Comparison of ENCODE assay signal across 7 cellular contexts in the genomic region with DNA sequence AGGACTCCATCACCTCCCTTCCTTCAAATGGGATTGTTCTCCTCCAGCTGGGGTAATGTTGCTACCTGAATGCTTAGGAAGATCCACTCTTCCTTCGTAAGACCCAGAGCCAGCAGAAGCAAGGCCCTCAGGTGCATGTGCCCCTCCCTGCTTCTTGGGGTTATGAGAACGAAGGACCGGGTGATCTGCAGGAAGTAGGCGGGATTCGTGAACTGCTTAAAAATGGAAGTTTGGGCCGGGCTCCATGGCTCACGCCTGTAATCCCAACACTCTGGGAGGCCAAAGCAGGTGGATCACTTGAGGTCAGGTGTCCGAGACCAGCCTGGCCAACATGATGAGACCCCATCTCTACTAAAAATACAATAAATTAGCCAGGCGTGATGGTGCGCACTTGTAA. TPM values are rescaled to one million over a fixed set of nuclear protein-coding genes. Genes with fewer than 3 reads are reported as not detected.
DNase-seq lines count a peak whose midpoint lies in the region; ATAC-seq and TF ChIP-seq lines count a peak whose summit lies in the region.

No MANE protein-coding gene starts in this region.

- intact Hi-C loops in activated B cell treated with CpG ODN at 0.5 μM for 24 hours (cut with micrococcal nuclease), result no loop called here

- H3K9me3 Mint-ChIP-seq in H9 (no peaks in the 10 kb centered on the region), activated B cell treated with CpG ODN at 0.5 μM for 24 hours (no peaks in the 10 kb centered on the region), glutamatergic neuron (ENCODE audit: unreplicated experiment) (peaks cover 2% of the 10 kb centered on the region)

- H3K4me1 ChIP-seq in H9 (ENCODE audit: insufficient read depth, low read length) (no peaks in the 10 kb centered on the region; the same call in 1 of the 2 replicates), hepatocyte (ENCODE audit: insufficient read depth) (peaks cover 17% of the 10 kb centered on the region)

- no CpG with 5 or more reads among the region's 10 CpGs for whole genome bisulfite sequencing in H9 (ENCODE audit: extremely low coverage, insufficient read length, low lambda C conversion rate)
- 85% methylated on average over 10 of the region's 10 CpGs for WGBS in hepatocyte (ENCODE audit: low lambda C conversion rate, missing lambda C conversion rate)

- H3K4ac ChIP-seq in H9 (ENCODE audit: low read depth, low read length), result no peak overlapping the region

- H3K4me1 Mint-ChIP-seq in H9 (peaks cover 4 to 9% of the 10 kb centered on the region in 2 experiments), activated B cell treated with CpG ODN at 0.5 μM for 24 hours (peaks cover 58% of the 10 kb centered on the region), glutamatergic neuron (ENCODE audit: low read depth, unreplicated experiment) (no peaks in the 10 kb centered on the region)

- H3K9ac ChIP-seq in H9 (ENCODE audit: extremely low read depth, insufficient read length, low read length), result no peak overlapping the region

- H3K36me3 ChIP-seq in hepatocyte (replicated peaks; ENCODE audit: insufficient read depth, low read depth), result no peaks in the 10 kb centered on the region

- POLR2A ChIA-PET in activated B cell treated with CpG ODN at 0.5 μM for 24 hours (lab: Charles Lee), result interaction anchor here (1.0 to 1.4 kb wide), 3 partner anchors 9 to 61 kb away, joined by 3 to 4 read pairs (median 4); a partner anchor contains a TSS

- H3K27ac Mint-ChIP-seq in H9, result peak overlapping the region; percentile 19 to 50 (median 29); a peak in 2 of 7 replicates
- H3K27ac Mint-ChIP-seq in activated B cell treated with CpG ODN at 0.5 μM for 24 hours, result peak overlapping the region; percentile 62
- H3K27ac Mint-ChIP-seq in glutamatergic neuron (ENCODE audit: unreplicated experiment), result no peak overlapping the region

- H3K4me2 ChIP-seq in H9 (ENCODE audit: insufficient read depth, insufficient read length, low read length) (no peak overlapping the region), hepatocyte (no peak overlapping the region)

- no peaks in the 10 kb centered on the region for H3K79me1 ChIP-seq in H9 (ENCODE audit: insufficient read depth, low read depth, low read length, poor library complexity, severe bottlenecking)

- no peaks in the 10 kb centered on the region for H3K27me3 Mint-ChIP-seq in H9 (ENCODE audit: low read depth)
- H3K27me3 Mint-ChIP-seq in activated B cell treated with CpG ODN at 0.5 μM for 24 hours, result no peaks in the 10 kb centered on the region
- no peaks in the 10 kb centered on the region for H3K27me3 Mint-ChIP-seq in glutamatergic neuron (ENCODE audit: unreplicated experiment)

- no peak overlapping the region for H3K14ac ChIP-seq in H9 (ENCODE audit: insufficient read depth, low read length)

- H3K23me2 ChIP-seq in H9 (ENCODE audit: insufficient read length, low read depth, low read length, poor library complexity, severe bottlenecking), result no peaks in the 10 kb centered on the region

- DNase-seq in H9 (peak; percentile 24), activated B cell treated with CpG ODN at 0.5 μM for 24 hours (no peak), hepatocyte (ENCODE audit: low spot score) (no peak), NK-92 (lab: John Stamatoyannopoulos, UW; ENCODE audit: unreplicated experiment) (no peak), glutamatergic neuron (no peak)

- no peak overlapping the region for H2BK120ac ChIP-seq in H9 (ENCODE audit: low read depth, low read length, poor library complexity, severe bottlenecking)

- ATAC-seq in activated B cell treated with CpG ODN at 0.5 μM for 24 hours (ENCODE audit: low read depth) (no peak), HG02973 (IDR thresholded peaks at IDR 0.05; ENCODE audit: unreplicated experiment) (no peak)

- H3T11ph ChIP-seq in H9 (ENCODE audit: low read length), result no peak overlapping the region

- no peak overlapping the region for H4K5ac ChIP-seq in H9 (ENCODE audit: insufficient read length, low read depth, low read length)

- H3K56ac ChIP-seq in H9 (ENCODE audit: insufficient read length, low read depth, low read length), result no peak overlapping the region

- no peak overlapping the region for H2BK12ac ChIP-seq in H9 (ENCODE audit: insufficient read length, low read depth, low read length)

- no peak overlapping the region for H4K8ac ChIP-seq in H9 (replicated peaks; ENCODE audit: insufficient read length, low read depth, low read length)

- CTCF ChIA-PET in activated B cell treated with CpG ODN at 0.5 μM for 24 hours (lab: Charles Lee), result interaction anchor here (1.6 kb wide), 1 partner anchor 14 kb away, joined by 4 read pairs; no protein-coding TSS in a partner anchor

- H4K20me1 ChIP-seq in H9 (ENCODE audit: control insufficient read depth, insufficient read depth, insufficient read length) (peaks cover 3% of the 10 kb centered on the region), hepatocyte (ENCODE audit: insufficient read depth, poor library complexity, severe bottlenecking) (no peaks in the 10 kb centered on the region)

- H3K18ac ChIP-seq in H9 (ENCODE audit: insufficient read length, low read depth, low read length), result no peak overlapping the region

- no peak overlapping the region for H3K23ac ChIP-seq in H9 (ENCODE audit: insufficient read length, low read depth, low read length)

- H2BK15ac ChIP-seq in H9 (ENCODE audit: low read depth, low read length), result no peak overlapping the region

- H3K4me3 Mint-ChIP-seq in H9 (no peak overlapping the region), activated B cell treated with CpG ODN at 0.5 μM for 24 hours (no peak overlapping the region), glutamatergic neuron (ENCODE audit: unreplicated experiment) (no peak overlapping the region)

- H3K9me3 ChIP-seq in H9 (ENCODE audit: control insufficient read depth, low read depth, low read length) (no peaks in the 10 kb centered on the region), hepatocyte (ENCODE audit: low read depth) (no peaks in the 10 kb centered on the region)

- no peak for TF ChIP-seq CTCF in H9 (conservative IDR thresholded peaks at IDR 0.05)
- TF ChIP-seq CTCF in activated B cell treated with CpG ODN at 0.5 μM for 24 hours (IDR thresholded peaks at IDR 0.05), result no peak
- no peak for TF ChIP-seq CTCF in hepatocyte (IDR thresholded peaks at IDR 0.05; ENCODE audit: poor library complexity)
- no peak for TF ChIP-seq CTCF in glutamatergic neuron (IDR thresholded peaks at IDR 0.05; ENCODE audit: partially characterized antibody, unreplicated experiment)

- H2BK5ac ChIP-seq in H9 (ENCODE audit: insufficient read length, low read length), result no peak overlapping the region

- H3K27me3 ChIP-seq in H9 (ENCODE audit: insufficient read depth, low read length), result no peaks in the 10 kb centered on the region
- H3K27me3 ChIP-seq in hepatocyte, result no peaks in the 10 kb centered on the region

- H3K4me3 ChIP-seq in hepatocyte (no peak overlapping the region), skin epidermis (no peak overlapping the region)

- H2BK20ac ChIP-seq in H9 (ENCODE audit: low read depth, low read length, poor library complexity, severe bottlenecking), result no peak overlapping the region

- H3K79me2 ChIP-seq in H9 (ENCODE audit: insufficient read depth, low read length), result no peaks in the 10 kb centered on the region
- H3K79me2 ChIP-seq in hepatocyte, result no peaks in the 10 kb centered on the region

- H3K27ac ChIP-seq in H9 (ENCODE audit: insufficient read length, low read depth, low read length), result no peak overlapping the region
- peak overlapping the region; percentile 55 for H3K27ac ChIP-seq in hepatocyte
- peak overlapping the region in 20 of 21 experiments; percentile 47 to 80 (median 70) for H3K27ac ChIP-seq in skin epidermis

- H3K36me3 Mint-ChIP-seq in H9 (ENCODE audit: insufficient read depth in 1 of 3, low read depth in 3 of 3), result peaks cover 10 to 37% (median 33%) of the 10 kb centered on the region in 3 experiments; a peak in 6 of 7 replicates
- H3K36me3 Mint-ChIP-seq in activated B cell treated with CpG ODN at 0.5 μM for 24 hours (ENCODE audit: low read depth), result peaks cover 58% of the 10 kb centered on the region
- H3K36me3 Mint-ChIP-seq in glutamatergic neuron (ENCODE audit: unreplicated experiment), result peaks cover 4% of the 10 kb centered on the region

- no peak overlapping the region for H2AK5ac ChIP-seq in H9 (ENCODE audit: insufficient read length, low read length)

- H2AFZ ChIP-seq in H9 (ENCODE audit: low read length), result no peak overlapping the region
- H2AFZ ChIP-seq in hepatocyte, result no peak overlapping the region

- H4K91ac ChIP-seq in H9 (ENCODE audit: insufficient read length, low read depth, low read length), result no peak overlapping the region

- no peaks in the 10 kb centered on the region for H3K9me2 ChIP-seq in hepatocyte (replicated peaks; ENCODE audit: insufficient read depth)

RNA-seq across cellular contexts. Expression of a gene that starts 8.0 kb away (rescaled TPM):
- total RNA-seq in H9 (2021), result not detected in 2 replicates
- 10.4 and 11.4 TPM in 2 replicates for total RNA-seq in activated B cell treated with CpG ODN at 0.5 μM for 24 hours
- total RNA-seq in hepatocyte, result not detected in 2 replicates
- polyA plus RNA-seq in hepatocyte, result not detected in 2 replicates
- 0.37 TPM for total RNA-seq in glutamatergic neuron (ENCODE audit: unreplicated experiment)

RNA-seq across cellular contexts. Expression of a gene that starts 19.4 kb away (rescaled TPM):
- 39.1 and 40.4 TPM in 2 replicates for total RNA-seq in H9 (2021)
- 25.9 and 27.6 TPM in 2 replicates for total RNA-seq in activated B cell treated with CpG ODN at 0.5 μM for 24 hours
- 81.8 and 85.3 TPM in 2 replicates for total RNA-seq in hepatocyte
- polyA plus RNA-seq in hepatocyte, result 90.1 and 91.2 TPM in 2 replicates
- 41.7 TPM for total RNA-seq in glutamatergic neuron (ENCODE audit: unreplicated experiment)

RNA-seq across cellular contexts. Expression of a gene that starts 21.6 kb away (rescaled TPM):
- total RNA-seq in H9 (2021), result 44.8 and 50.9 TPM in 2 replicates
- total RNA-seq in activated B cell treated with CpG ODN at 0.5 μM for 24 hours, result 74.1 and 76.7 TPM in 2 replicates
- total RNA-seq in hepatocyte, result 52.5 and 59.1 TPM in 2 replicates
- 45.7 and 47.4 TPM in 2 replicates for polyA plus RNA-seq in hepatocyte
- 45.5 TPM for total RNA-seq in glutamatergic neuron (ENCODE audit: unreplicated experiment)

RNA-seq across cellular contexts. Expression of a gene that starts 28.2 kb away (rescaled TPM):
- total RNA-seq in H9 (2021) (6.1 and 7.4 TPM in 2 replicates), activated B cell treated with CpG ODN at 0.5 μM for 24 hours (44.4 and 44.6 TPM in 2 replicates), hepatocyte (6.2 and 8.0 TPM in 2 replicates), glutamatergic neuron (ENCODE audit: unreplicated experiment) (7.8 TPM)
- 8.4 and 10.7 TPM in 2 replicates for polyA plus RNA-seq in hepatocyte
